ENCODE assay signal across 1 cellular context in genomic region chr6:148306287-148306686, GRCh38.
TF ChIP-seq lines count a peak whose summit lies in the region.

No MANE protein-coding gene starts in this region.

TF ChIP-seq in IMR-90, 13 proteins besides CTCF, POLR2A, EP300 and RAD21 (continued from another document):
- no peak for TF ChIP-seq SMC3 (IDR thresholded peaks at IDR 0.05; ENCODE audit: low read depth, low read length)
- TF ChIP-seq CHD1 (IDR thresholded peaks at IDR 0.05; ENCODE audit: low read depth, low read length) = no peak
